Comparison of ENCODE assay signal across 12 cellular contexts in the genomic region with DNA sequence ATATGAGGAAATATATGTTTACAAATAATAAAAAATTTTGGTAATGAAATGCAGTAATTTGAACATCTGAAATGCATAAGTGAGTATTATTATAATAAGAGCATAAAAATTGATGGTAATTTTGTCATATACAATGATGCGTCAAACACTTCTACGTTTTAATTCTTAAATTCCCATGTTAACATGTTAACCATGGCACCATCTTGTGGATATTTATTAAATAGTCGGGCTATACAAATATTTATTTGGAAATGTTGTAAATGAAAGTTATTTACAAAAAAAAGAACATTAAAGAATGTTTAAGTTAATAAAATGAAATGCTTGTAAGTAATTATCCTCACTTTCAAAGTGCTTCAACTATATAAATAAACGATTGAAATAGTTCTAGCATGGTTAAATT. TPM values are rescaled to one million over a fixed set of nuclear protein-coding genes. Genes with fewer than 3 reads are reported as not detected.
A peak's percentile ranks its signal among the peaks of the same experiment; 100 is the strongest.
DNase-seq lines count a peak whose midpoint lies in the region; ATAC-seq and TF ChIP-seq lines count a peak whose summit lies in the region.
"Had no signal": no experiment of that assay in that cellular context is flagged by ENCODE, and none has a peak within 500 bp of the region (broad histone marks: within the 10 kb centered on the region; RNA-seq: fewer than 3 reads in every experiment).

No MANE protein-coding gene starts in this region.

- H3K9me3 ChIP-seq in cardiac muscle cell (ENCODE audit: low read depth) (no peaks in the 10 kb centered on the region), endodermal cell (ENCODE audit: control insufficient read depth, low read length) (no peaks in the 10 kb centered on the region)

- peak in 1 of 2 donors; percentile 31 for DNase-seq in cardiac muscle cell (ENCODE audit: low read depth in 1 of 2, low spot score in 1 of 2)
- DNase-seq in left cardiac atrium: no peak
- peak; percentile 47 for DNase-seq in NCI-H748 treated with DMSO at 0.1 percent for 48 hours (lab: John Stamatoyannopoulos, UW)
- no peak for DNase-seq in endodermal cell
- peak; percentile 58 for DNase-seq in superior temporal gyrus (ENCODE audit: extremely low spot score)
- DNase-seq in stimulated activated CD4-positive, alpha-beta T cell treated with anti-CD3 and anti-CD28 coated beads, Interleukin-1b, Interleukin-23, amount 100 ng/mL, for 48 hours: no peak
- DNase-seq: activated CD4-positive, alpha-beta T cell treated with anti-CD3 and anti-CD28 coated beads for 4 hours; NCI-H226; stimulated activated naive CD4-positive, alpha-beta T cell treated with Interleukin-2 at 50 U/mL for 16 hours had no signal

- H3K27me3 Mint-ChIP-seq in endodermal cell (ENCODE audit: insufficient read depth): peaks cover 17% of the 10 kb centered on the region

- TF ChIP-seq CTCF in cardiac muscle cell (IDR thresholded peaks at IDR 0.05; ENCODE audit: low read depth, low read length) (peak; percentile 6), endodermal cell (conservative IDR thresholded peaks at IDR 0.05) (peak; percentile 29)

- H3K4me3 ChIP-seq in cardiac muscle cell (no peak overlapping the region), endodermal cell (ENCODE audit: low read length) (no peak overlapping the region)

- no peaks in the 10 kb centered on the region for H3K4me1 Mint-ChIP-seq in endodermal cell

- H3K4me1 ChIP-seq in cardiac muscle cell (ENCODE audit: low read depth) (no peaks in the 10 kb centered on the region), endodermal cell (ENCODE audit: control insufficient read depth, insufficient read depth, low read length) (no peaks in the 10 kb centered on the region)

- intact Hi-C loops in left cardiac atrium (cut with DNase I): loop anchor here in 1 of 2 donors (10.0 kb wide), 1 partner anchor 120 kb away; no protein-coding TSS in a partner anchor

- H3K36me3 ChIP-seq in cardiac muscle cell (no peaks in the 10 kb centered on the region), endodermal cell (ENCODE audit: control insufficient read depth, insufficient read depth, low read length) (no peaks in the 10 kb centered on the region)

- H3K27ac Mint-ChIP-seq in endodermal cell: no peak overlapping the region

- peaks cover 2% of the 10 kb centered on the region for H3K9me3 Mint-ChIP-seq in endodermal cell

- no peak for ATAC-seq in left cardiac atrium
- no peak for ATAC-seq in GM19395 (IDR thresholded peaks at IDR 0.05; ENCODE audit: unreplicated experiment)
- no peak for ATAC-seq in HG03025 (IDR thresholded peaks at IDR 0.05; ENCODE audit: low FRiP score, unreplicated experiment)

- WGBS in endodermal cell (ENCODE audit: insufficient coverage in 1 of 2, insufficient read length in 1 of 2), 2 experiments: 82% methylated on average over 1 of the region's 4 CpGs; no CpG with 5 or more reads in 1 of the 2 experiments

- H3K36me3 Mint-ChIP-seq in endodermal cell (ENCODE audit: low read depth): no peaks in the 10 kb centered on the region

- no peak overlapping the region for H3K4me3 Mint-ChIP-seq in endodermal cell

- H3K27me3 ChIP-seq in cardiac muscle cell: peaks cover 3% of the 10 kb centered on the region
- H3K27me3 ChIP-seq in endodermal cell (ENCODE audit: control insufficient read depth, insufficient read depth, low read length, poor library complexity, severe bottlenecking): peaks cover 6% of the 10 kb centered on the region

- H3K27ac ChIP-seq in cardiac muscle cell: no peak overlapping the region
- no peak overlapping the region for H3K27ac ChIP-seq in endodermal cell (ENCODE audit: low read depth, low read length)

- no peak overlapping the region for H3K9ac ChIP-seq in endodermal cell (ENCODE audit: extremely low read depth, low read length, poor library complexity, severe bottlenecking)

RNA-seq across cellular contexts. Expression of gene C1orf185, which starts 57.2 kb away (rescaled TPM):
- total RNA-seq in cardiac muscle cell: not detected in 2 replicates
- polyA plus RNA-seq in cardiac muscle cell: not detected in 2 replicates
- total RNA-seq in left cardiac atrium: not detected
- total RNA-seq in endodermal cell: not detected
- polyA plus RNA-seq in endodermal cell (2013, experiment 1 of 2): not detected
- not detected for polyA plus RNA-seq in endodermal cell (2013, experiment 2 of 2)
- total RNA-seq: skeletal muscle tissue had no signal

Comparison
In these comparisons a context has a peak if more than half of its experiments do, and no peak if none do; other contexts are left out.
1. DNase-seq: peak in NCI-H748 treated with DMSO at 0.1 percent for 48 hours (single experiment) and superior temporal gyrus (single experiment); none in left cardiac atrium (single experiment), endodermal cell (single experiment) and stimulated activated CD4-positive, alpha-beta T cell treated with anti-CD3 and anti-CD28 coated beads, Interleukin-1b, Interleukin-23, amount 100 ng/mL, for 48 hours (single experiment).